ENCODE assay signal across 11 cellular contexts in the genomic region with DNA sequence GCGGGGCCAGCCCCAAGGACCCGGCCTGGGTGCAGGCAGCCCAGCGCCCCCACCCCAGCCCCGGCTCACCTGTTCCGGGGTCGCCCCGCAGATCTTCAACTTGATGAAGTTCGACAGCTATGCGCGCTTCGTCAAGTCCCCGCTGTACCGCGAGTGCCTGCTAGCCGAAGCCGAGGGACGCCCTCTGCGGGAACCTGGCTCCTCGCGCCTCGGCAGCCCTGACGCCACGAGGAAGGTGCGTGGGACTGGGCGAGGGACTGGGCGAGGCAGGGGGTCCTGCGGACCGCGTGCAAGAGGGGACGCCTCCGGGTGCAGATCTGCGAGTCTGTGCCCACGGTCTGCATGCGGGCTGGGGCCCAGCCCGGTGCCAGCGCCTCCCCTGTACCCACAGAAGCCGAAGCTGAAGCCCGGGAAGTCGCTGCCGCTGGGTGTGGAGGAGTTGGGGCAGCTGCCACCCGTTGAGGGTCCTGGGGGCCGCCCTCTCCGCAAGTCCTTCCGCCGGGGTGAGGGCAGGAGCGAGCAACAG. TPM values are rescaled to one million over a fixed set of nuclear protein-coding genes. Genes with fewer than 3 reads are reported as not detected.
A peak's percentile ranks its signal among the peaks of the same experiment; 100 is the strongest.
DNase-seq lines count a peak whose midpoint lies in the region; ATAC-seq and TF ChIP-seq lines count a peak whose summit lies in the region.
"Had no signal": no experiment of that assay in that cellular context is flagged by ENCODE, and none has a peak within 500 bp of the region (broad histone marks: within the 10 kb centered on the region; RNA-seq: fewer than 3 reads in every experiment).

No MANE protein-coding gene starts in this region.

- intact Hi-C loops in CD8-positive, alpha-beta T cell (cut with DNase I, micrococcal nuclease), result no loop called here

- no peak for TF ChIP-seq EP300 in SK-N-SH (IDR thresholded peaks at IDR 0.05; ENCODE audit: borderline replicate concordance in 1 of 2, low read depth in 1 of 2, low read length in 1 of 2)

- 34% methylated on average over 19 of the region's 46 CpGs for WGBS in SK-N-SH (ENCODE audit: low lambda C conversion rate)
- 24% methylated on average over 46 of the region's 46 CpGs for WGBS in urinary bladder

- H3F3A ChIP-seq in SK-N-SH (replicated peaks; ENCODE audit: insufficient read depth), result peaks cover 15% of the 10 kb centered on the region

- no peaks in the 10 kb centered on the region for H3K9me3 Mint-ChIP-seq in nephron progenitor cell
- no peaks in the 10 kb centered on the region for H3K9me3 Mint-ChIP-seq in CD8-positive, alpha-beta T cell

- H4K20me1 ChIP-seq in SK-N-SH (ENCODE audit: insufficient read depth), result no peaks in the 10 kb centered on the region

- H3K36me3 Mint-ChIP-seq in nephron progenitor cell (ENCODE audit: low read depth), result no peaks in the 10 kb centered on the region
- peaks cover 64% of the 10 kb centered on the region for H3K36me3 Mint-ChIP-seq in CD8-positive, alpha-beta T cell

- H3K4me1 ChIP-seq in SK-N-SH (ENCODE audit: control insufficient read depth in 1 of 2, insufficient read depth in 2 of 2, low read depth in 1 of 2, low read length in 1 of 2) (peaks cover 11 to 46% of the 10 kb centered on the region in 2 experiments), urinary bladder (ENCODE audit: insufficient read depth) (no peaks in the 10 kb centered on the region)
- peaks cover 71% of the 10 kb centered on the region for H3K4me1 ChIP-seq in CD8-positive, alpha-beta T cell (ENCODE audit: insufficient read depth, low read length)

- CTCF ChIA-PET in SK-N-SH (lab: Yijun Ruan, JAX), result interaction anchor here (0.7 to 5.9 kb wide), 12 partner anchors 14 to 134 kb away, joined by 3 to 58 read pairs (median 8); partner anchors contain the start of genes F12, LMAN2 and SLC34A1
- CTCF ChIA-PET in CD8-positive, alpha-beta T cell (lab: Charles Lee), result interaction anchor here (0.9 to 10.0 kb wide), 7 partner anchors 11 to 88 kb away, joined by 3 to 77 read pairs (median 5); no protein-coding TSS in a partner anchor

- H3K4me3 ChIP-seq in SK-N-SH (ENCODE audit: low read depth in 2 of 2, low read length in 1 of 2) (peak overlapping the region; percentile 48 to 50), fibroblast of the aortic adventitia (ENCODE audit: low read depth, low read length) (peak overlapping the region; percentile 57), urinary bladder (ENCODE audit: low read depth, low read length) (peak overlapping the region; percentile 34)
- H3K4me3 ChIP-seq in CD8-positive, alpha-beta T cell (ENCODE audit: low read depth, low read length), result no peak overlapping the region
- H3K4me3 ChIP-seq: GM12878 had no signal

- H3K4me3 Mint-ChIP-seq in nephron progenitor cell, result peak overlapping the region; percentile 65
- H3K4me3 Mint-ChIP-seq in CD8-positive, alpha-beta T cell, result no peak overlapping the region

- H3K9ac ChIP-seq in SK-N-SH, result peak overlapping the region; percentile 29; the same call in 1 of the 2 replicates

- H3K27ac ChIP-seq in SK-N-SH (ENCODE audit: low read depth in 2 of 2, low read length in 1 of 2) (peak overlapping the region in 1 of 2 experiments; percentile 62; a peak in 2 of 4 replicates), urinary bladder (ENCODE audit: low read depth) (no peak overlapping the region)
- H3K27ac ChIP-seq in CD8-positive, alpha-beta T cell (ENCODE audit: low read depth, low read length), result no peak overlapping the region

- no peak for TF ChIP-seq RAD21 in SK-N-SH (IDR thresholded peaks at IDR 0.05; ENCODE audit: low read length)

- POLR2A ChIA-PET in SK-N-SH (lab: Yijun Ruan, JAX), result interaction anchor here (1.0 to 2.1 kb wide), 3 partner anchors 16 to 186 kb away, joined by 3 to 18 read pairs (median 4); partner anchors contain the start of gene LMAN2
- POLR2A ChIA-PET in CD8-positive, alpha-beta T cell (lab: Charles Lee), result no interaction called here

- peaks cover 58% of the 10 kb centered on the region for H3K4me1 Mint-ChIP-seq in nephron progenitor cell
- peaks cover 67% of the 10 kb centered on the region for H3K4me1 Mint-ChIP-seq in CD8-positive, alpha-beta T cell (ENCODE audit: low read depth)

- no peak overlapping the region for H3K27ac Mint-ChIP-seq in nephron progenitor cell
- no peak overlapping the region for H3K27ac Mint-ChIP-seq in CD8-positive, alpha-beta T cell

- 0 out of 2 replicates have a peak, but pooled peaks have one; percentile 12 for TF ChIP-seq CTCF in SK-N-SH (IDR thresholded peaks at IDR 0.05)
- TF ChIP-seq CTCF in fibroblast of the aortic adventitia (IDR thresholded peaks at IDR 0.05; ENCODE audit: insufficient read depth, low read length), result peak; percentile 1
- TF ChIP-seq CTCF in nephron progenitor cell (IDR thresholded peaks at IDR 0.05), result no peak
- no peak for TF ChIP-seq CTCF in CD8-positive, alpha-beta T cell (IDR thresholded peaks at IDR 0.05)

- H3K36me3 ChIP-seq in SK-N-SH (replicated peaks in 1 of 2; ENCODE audit: control insufficient read depth in 1 of 2, insufficient read depth in 2 of 2, low read length in 1 of 2), result no peaks in the 10 kb centered on the region
- no peaks in the 10 kb centered on the region for H3K36me3 ChIP-seq in urinary bladder (ENCODE audit: insufficient read depth)
- H3K36me3 ChIP-seq in CD8-positive, alpha-beta T cell (ENCODE audit: insufficient read depth, low read length), result peaks cover 25% of the 10 kb centered on the region

- H3K79me2 ChIP-seq in SK-N-SH (ENCODE audit: insufficient read depth), result no peaks in the 10 kb centered on the region

- no peaks in the 10 kb centered on the region for H3K9me2 ChIP-seq in SK-N-SH

- no peak for DNase-seq in SK-N-SH
- no peak for DNase-seq in fibroblast of the aortic adventitia (ENCODE audit: low read depth)
- DNase-seq in nephron progenitor cell, result no peak
- no peak for DNase-seq in activated gamma-delta T cell (lab: John Stamatoyannopoulos, UW)
- DNase-seq in CD8-positive, alpha-beta T cell, result no peak
- DNase-seq: NCI-H446 had no signal

- peak overlapping the region; percentile 80 for H3K4me2 ChIP-seq in SK-N-SH

- H3K9me3 ChIP-seq in SK-N-SH, result no peaks in the 10 kb centered on the region
- no peaks in the 10 kb centered on the region for H3K9me3 ChIP-seq in CD8-positive, alpha-beta T cell (ENCODE audit: low read length)

- no peak for ATAC-seq in GM19467 (IDR thresholded peaks at IDR 0.05; ENCODE audit: unreplicated experiment)
- no peak for ATAC-seq in CD8-positive, alpha-beta T cell
- ATAC-seq: GM12878 had no signal

- H2AFZ ChIP-seq in SK-N-SH (ENCODE audit: low read depth), result peak overlapping the region; percentile 89; the same call in 1 of the 2 replicates

- H3K27me3 Mint-ChIP-seq in nephron progenitor cell (ENCODE audit: low read depth, poor library complexity), result peaks cover 10% of the 10 kb centered on the region
- H3K27me3 Mint-ChIP-seq in CD8-positive, alpha-beta T cell (ENCODE audit: low read depth), result no peaks in the 10 kb centered on the region

- H3K27me3 ChIP-seq in SK-N-SH (ENCODE audit: insufficient read depth), result no peaks in the 10 kb centered on the region
- H3K27me3 ChIP-seq in CD8-positive, alpha-beta T cell (ENCODE audit: insufficient read depth, low read length), result no peaks in the 10 kb centered on the region

TF ChIP-seq in SK-N-SH, 30 proteins besides CTCF, POLR2A, EP300 and RAD21:
- peak; percentile 94 for TF ChIP-seq MAX (IDR thresholded peaks at IDR 0.05; ENCODE audit: low read depth)
- TF ChIP-seq RXRA (IDR thresholded peaks at IDR 0.05; ENCODE audit: borderline replicate concordance, low read depth), result no peak
- no peak for TF ChIP-seq NFIC (IDR thresholded peaks at IDR 0.05; ENCODE audit: borderline replicate concordance)
- TF ChIP-seq TAF1 (IDR thresholded peaks at IDR 0.05; ENCODE audit: borderline replicate concordance, low read depth, low read length), result no peak

RNA-seq across cellular contexts. Expression of gene RGS14, which starts 9.7 kb away (rescaled TPM):
- polyA plus RNA-seq in SK-N-SH (2012; rRNA removed) (26.5 and 27.6 TPM in 2 replicates), urinary bladder (16.4 TPM)
- 11.1 and 16.3 TPM in 2 replicates for polyA plus RNA-seq in SK-N-SH (2012; cell fraction: cytosol; rRNA removed)
- 31.0 and 67.8 TPM in 2 replicates for polyA plus RNA-seq in SK-N-SH (2012; cell fraction: nucleus; rRNA removed)
- total RNA-seq in fibroblast of the aortic adventitia (ENCODE audit: low replicate concordance) (3.1 and 28.9 TPM in 2 replicates), urinary bladder (4.7 TPM)
- total RNA-seq in CD8-positive, alpha-beta T cell, result 10 to 100 TPM; 22.7 to 23.5 TPM

RNA-seq across cellular contexts. Expression of gene LMAN2, which starts 15.9 kb away (rescaled TPM):
- polyA plus RNA-seq in SK-N-SH (2012; rRNA removed) (380 and 500 TPM in 2 replicates), urinary bladder (209 TPM)
- polyA plus RNA-seq in SK-N-SH (2012; cell fraction: cytosol; rRNA removed), result 314 and 316 TPM in 2 replicates
- polyA plus RNA-seq in SK-N-SH (2012; cell fraction: nucleus; rRNA removed), result 380 and 476 TPM in 2 replicates
- total RNA-seq in fibroblast of the aortic adventitia (ENCODE audit: low replicate concordance) (116 and 190 TPM in 2 replicates), urinary bladder (101 TPM)
- 10 to 100 TPM; 49.0 to 61.4 TPM for total RNA-seq in CD8-positive, alpha-beta T cell

RNA-seq across cellular contexts. Expression of gene SLC34A1, which starts 16.8 kb away (rescaled TPM):
- polyA plus RNA-seq in SK-N-SH (2012; rRNA removed) (0.03 TPM in 1 of 2 replicates, not detected in the other), urinary bladder (0.04 TPM)
- polyA plus RNA-seq in SK-N-SH (2012; cell fraction: cytosol; rRNA removed), result not detected in 2 replicates
- not detected in 2 replicates for polyA plus RNA-seq in SK-N-SH (2012; cell fraction: nucleus; rRNA removed)
- total RNA-seq in fibroblast of the aortic adventitia (ENCODE audit: low replicate concordance) (not detected in 2 replicates), urinary bladder (not detected)
- total RNA-seq in CD8-positive, alpha-beta T cell, result not detected
- total RNA-seq: H4 had no signal
- polyA plus RNA-seq: adipose tissue had no signal

RNA-seq across cellular contexts. Expression of gene PFN3, which starts 33.1 kb away (rescaled TPM):
- polyA plus RNA-seq in SK-N-SH (2012; rRNA removed) (not detected in 2 replicates), urinary bladder (not detected)
- not detected in 2 replicates for polyA plus RNA-seq in SK-N-SH (2012; cell fraction: cytosol; rRNA removed)
- polyA plus RNA-seq in SK-N-SH (2012; cell fraction: nucleus; rRNA removed), result not detected in 2 replicates
- total RNA-seq in fibroblast of the aortic adventitia (ENCODE audit: low replicate concordance) (not detected in 2 replicates), urinary bladder (not detected)
- not detected for total RNA-seq in CD8-positive, alpha-beta T cell
- total RNA-seq: GM12878, H4 had no signal
- polyA plus RNA-seq: adipose tissue, GM12878 had no signal

RNA-seq across cellular contexts. Expression of gene F12, which starts 42.0 kb away (rescaled TPM):
- polyA plus RNA-seq in SK-N-SH (2012; rRNA removed) (3.8 and 4.3 TPM in 2 replicates), urinary bladder (1.1 TPM)
- 1.2 and 3.0 TPM in 2 replicates for polyA plus RNA-seq in SK-N-SH (2012; cell fraction: cytosol; rRNA removed)
- 8.5 and 16.3 TPM in 2 replicates for polyA plus RNA-seq in SK-N-SH (2012; cell fraction: nucleus; rRNA removed)
- total RNA-seq in fibroblast of the aortic adventitia (ENCODE audit: low replicate concordance) (0.27 and 1.4 TPM in 2 replicates), urinary bladder (not detected)
- not detected for total RNA-seq in CD8-positive, alpha-beta T cell

Comparison
In these comparisons a context has a peak if more than half of its experiments do, and no peak if none do; other contexts are left out.
1. CTCF ChIP-seq: peak in SK-N-SH (single experiment) and fibroblast of the aortic adventitia (single experiment); none in nephron progenitor cell (single experiment) and CD8-positive, alpha-beta T cell (single experiment).